1 cellular context compared by ENCODE assay signal in genomic region chr10:11602919-11603523, GRCh38.
TF ChIP-seq lines count a peak whose summit lies in the region.

No MANE protein-coding gene starts in this region.

TF ChIP-seq in K562, 482 proteins besides CTCF, POLR2A, EP300 and RAD21 (continued from another document):
- peak; percentile 69 for TF ChIP-seq TCF3 (CRISPR knock-in tag; IDR thresholded peaks at IDR 0.05)
- peak in 1 of 2 experiments; percentile 87; a peak in 2 of 4 replicates for TF ChIP-seq FOXA3 (CRISPR knock-in tag; conservative IDR thresholded peaks at IDR 0.05 in 1 of 2, IDR thresholded peaks at IDR 0.05 in 1 of 2)
- peak; percentile 72; the same call in 1 of the 2 replicates for TF ChIP-seq FOXJ2 (tag; IDR thresholded peaks at IDR 0.05)
- peak; percentile 64 for TF ChIP-seq ARID3A (IDR thresholded peaks at IDR 0.05; ENCODE audit: borderline replicate concordance, low read depth, low read length)
- peak; percentile 24; the same call in 1 of the 2 replicates for TF ChIP-seq NBN (IDR thresholded peaks at IDR 0.05; ENCODE audit: low read depth)
- TF ChIP-seq, protein P1, sequence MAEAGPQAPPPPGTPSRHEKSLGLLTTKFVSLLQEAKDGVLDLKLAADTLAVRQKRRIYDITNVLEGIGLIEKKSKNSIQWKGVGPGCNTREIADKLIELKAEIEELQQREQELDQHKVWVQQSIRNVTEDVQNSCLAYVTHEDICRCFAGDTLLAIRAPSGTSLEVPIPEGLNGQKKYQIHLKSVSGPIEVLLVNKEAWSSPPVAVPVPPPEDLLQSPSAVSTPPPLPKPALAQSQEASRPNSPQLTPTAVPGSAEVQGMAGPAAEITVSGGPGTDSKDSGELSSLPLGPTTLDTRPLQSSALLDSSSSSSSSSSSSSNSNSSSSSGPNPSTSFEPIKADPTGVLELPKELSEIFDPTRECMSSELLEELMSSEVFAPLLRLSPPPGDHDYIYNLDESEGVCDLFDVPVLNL (CRISPR knock-in tag; IDR thresholded peaks at IDR 0.05; ENCODE audit: low read depth), result no peak
- TF ChIP-seq MBD2 (IDR thresholded peaks at IDR 0.05; ENCODE audit: borderline replicate concordance, low read depth), result no peak
- 0 out of 2 replicates have a peak, but pooled peaks have one; percentile 12 for TF ChIP-seq JUND (IDR thresholded peaks at IDR 0.05; ENCODE audit: borderline replicate concordance, low read depth, low read length)
- peak; percentile 49; the same call in 1 of the 3 replicates for TF ChIP-seq JUND (tag; IDR thresholded peaks at IDR 0.05; ENCODE audit: borderline replicate concordance, low read depth, low read length)
- no peak for TF ChIP-seq CC2D1A (IDR thresholded peaks at IDR 0.05)
- peak; percentile 70 for TF ChIP-seq ATF7 (IDR thresholded peaks at IDR 0.05)
- no peak for TF ChIP-seq ZNF274 (IDR thresholded peaks at IDR 0.05; ENCODE audit: borderline replicate concordance, low read depth, low read length)
- no peak for TF ChIP-seq TAF1 (IDR thresholded peaks at IDR 0.05; ENCODE audit: control insufficient read depth, extremely low read depth, insufficient read depth, low read length, severe bottlenecking)
- no peak for TF ChIP-seq CBFB (CRISPR knock-in tag; IDR thresholded peaks at IDR 0.05)
- TF ChIP-seq NFIC (IDR thresholded peaks at IDR 0.05), result 0 out of 2 replicates have a peak, but pooled peaks have one; percentile 8
- TF ChIP-seq FOSL1 (tag; conservative IDR thresholded peaks at IDR 0.05), result peak; percentile 55
- TF ChIP-seq, protein P2, sequence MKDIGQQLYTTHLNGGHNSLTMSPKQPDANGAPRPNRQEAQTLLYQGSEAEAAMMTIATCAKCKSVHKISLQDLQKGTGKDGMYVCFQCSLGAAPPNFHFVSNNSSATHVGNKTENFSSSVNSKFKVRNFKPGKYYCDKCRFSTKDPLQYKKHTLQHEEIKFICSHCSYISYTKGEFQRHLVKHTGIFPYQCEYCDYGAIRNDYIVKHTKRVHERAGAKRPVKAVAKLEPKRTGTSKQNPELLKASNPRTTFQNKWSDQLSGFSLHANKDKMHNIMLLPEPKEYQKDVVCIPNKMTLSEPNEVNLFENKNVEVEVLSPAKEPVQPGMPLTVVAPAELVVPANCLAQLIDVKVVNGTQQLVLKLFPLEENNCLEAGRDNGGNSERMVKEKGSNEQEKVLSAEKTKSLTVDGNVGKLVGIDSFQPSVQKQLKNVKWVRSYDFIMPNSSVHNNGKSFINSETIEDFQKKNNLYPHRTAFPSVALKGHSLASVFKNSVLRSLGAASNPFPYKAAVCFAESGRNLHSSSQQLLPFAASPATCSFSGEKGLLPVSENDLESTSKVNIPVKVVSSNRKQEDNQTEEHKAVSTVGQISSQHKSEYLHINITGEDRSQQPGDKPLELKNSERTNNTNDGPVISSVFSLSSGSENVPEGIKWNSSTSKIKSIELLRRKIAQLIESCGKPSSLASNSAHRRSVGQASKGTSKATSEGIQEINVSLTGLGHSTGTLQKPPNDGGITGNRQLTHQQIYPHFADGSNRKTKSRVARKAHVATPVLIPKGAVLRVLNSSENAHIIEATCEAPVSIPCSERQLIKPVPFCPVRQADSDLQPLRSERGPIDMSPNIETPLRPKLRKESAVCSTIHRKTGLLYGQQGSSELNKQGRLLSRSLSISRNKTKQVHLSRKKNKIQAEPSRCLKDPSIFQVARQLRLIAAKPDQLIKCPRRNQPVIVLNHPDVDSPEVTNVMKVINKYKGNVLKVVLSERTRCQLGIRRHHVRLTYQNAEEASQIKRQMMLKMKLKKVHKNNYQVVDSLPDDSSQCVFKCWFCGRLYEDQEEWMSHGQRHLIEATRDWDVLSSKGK (CRISPR knock-in tag; IDR thresholded peaks at IDR 0.05), result no peak
- TF ChIP-seq DACH1 (IDR thresholded peaks at IDR 0.05; ENCODE audit: partially characterized antibody), result peak; percentile 54
- peak; percentile 20; the same call in 1 of the 2 replicates for TF ChIP-seq CEBPG (CRISPR knock-in tag; IDR thresholded peaks at IDR 0.05)
- TF ChIP-seq CEBPG (tag; conservative IDR thresholded peaks at IDR 0.05 in 1 of 2, IDR thresholded peaks at IDR 0.05 in 1 of 2), result no peak
- peak; percentile 29; the same call in 1 of the 2 replicates for TF ChIP-seq ZBTB2 (IDR thresholded peaks at IDR 0.05)
- 0 out of 2 replicates have a peak, but pooled peaks have one; percentile 6 for TF ChIP-seq EP400 (IDR thresholded peaks at IDR 0.05)
- peak; percentile 78; the same call in 1 of the 2 replicates for TF ChIP-seq SMARCE1 (IDR thresholded peaks at IDR 0.05)
- TF ChIP-seq CBFA2T2 (conservative IDR thresholded peaks at IDR 0.05), result peak; percentile 61; the same call in 1 of the 2 replicates
- TF ChIP-seq SNRNP70 (optimal IDR thresholded peaks at IDR 0.05; ENCODE audit: low read depth, low read length), result no peak
- TF ChIP-seq HMG20B (CRISPR knock-in tag; IDR thresholded peaks at IDR 0.05), result no peak
- TF ChIP-seq CBFA2T3 (IDR thresholded peaks at IDR 0.05), result peak; percentile 79
- no peak for TF ChIP-seq ZNF217 (CRISPR knock-in tag; IDR thresholded peaks at IDR 0.05)
- TF ChIP-seq, protein P3, sequence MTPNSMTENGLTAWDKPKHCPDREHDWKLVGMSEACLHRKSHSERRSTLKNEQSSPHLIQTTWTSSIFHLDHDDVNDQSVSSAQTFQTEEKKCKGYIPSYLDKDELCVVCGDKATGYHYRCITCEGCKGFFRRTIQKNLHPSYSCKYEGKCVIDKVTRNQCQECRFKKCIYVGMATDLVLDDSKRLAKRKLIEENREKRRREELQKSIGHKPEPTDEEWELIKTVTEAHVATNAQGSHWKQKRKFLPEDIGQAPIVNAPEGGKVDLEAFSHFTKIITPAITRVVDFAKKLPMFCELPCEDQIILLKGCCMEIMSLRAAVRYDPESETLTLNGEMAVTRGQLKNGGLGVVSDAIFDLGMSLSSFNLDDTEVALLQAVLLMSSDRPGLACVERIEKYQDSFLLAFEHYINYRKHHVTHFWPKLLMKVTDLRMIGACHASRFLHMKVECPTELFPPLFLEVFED (CRISPR knock-in tag; conservative IDR thresholded peaks at IDR 0.05), result no peak
- TF ChIP-seq ZNF707 (CRISPR knock-in tag; conservative IDR thresholded peaks at IDR 0.05), result no peak
- 0 out of 2 replicates have a peak, but pooled peaks have one; percentile 27 for TF ChIP-seq ZFX (CRISPR knock-in tag; IDR thresholded peaks at IDR 0.05)
- peak; percentile 79; the same call in 1 of the 2 replicates for TF ChIP-seq DPF2 (IDR thresholded peaks at IDR 0.05)
- peak; percentile 91 for TF ChIP-seq ARID1B (IDR thresholded peaks at IDR 0.05)
- TF ChIP-seq, protein P4, sequence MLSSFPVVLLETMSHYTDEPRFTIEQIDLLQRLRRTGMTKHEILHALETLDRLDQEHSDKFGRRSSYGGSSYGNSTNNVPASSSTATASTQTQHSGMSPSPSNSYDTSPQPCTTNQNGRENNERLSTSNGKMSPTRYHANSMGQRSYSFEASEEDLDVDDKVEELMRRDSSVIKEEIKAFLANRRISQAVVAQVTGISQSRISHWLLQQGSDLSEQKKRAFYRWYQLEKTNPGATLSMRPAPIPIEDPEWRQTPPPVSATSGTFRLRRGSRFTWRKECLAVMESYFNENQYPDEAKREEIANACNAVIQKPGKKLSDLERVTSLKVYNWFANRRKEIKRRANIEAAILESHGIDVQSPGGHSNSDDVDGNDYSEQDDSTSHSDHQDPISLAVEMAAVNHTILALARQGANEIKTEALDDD (IDR thresholded peaks at IDR 0.05), result peak; percentile 40; the same call in 1 of the 2 replicates
- peak; percentile 63 for TF ChIP-seq MTA2 (IDR thresholded peaks at IDR 0.05; ENCODE audit: low read depth)
- 0 out of 2 replicates have a peak, but pooled peaks have one; percentile 36 for TF ChIP-seq ELF4 (CRISPR knock-in tag; IDR thresholded peaks at IDR 0.05)
- TF ChIP-seq, protein P5, sequence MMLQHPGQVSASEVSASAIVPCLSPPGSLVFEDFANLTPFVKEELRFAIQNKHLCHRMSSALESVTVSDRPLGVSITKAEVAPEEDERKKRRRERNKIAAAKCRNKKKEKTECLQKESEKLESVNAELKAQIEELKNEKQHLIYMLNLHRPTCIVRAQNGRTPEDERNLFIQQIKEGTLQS (IDR thresholded peaks at IDR 0.05), result peak; percentile 38; the same call in 1 of the 2 replicates
- TF ChIP-seq, protein P5 (CRISPR knock-in tag; conservative IDR thresholded peaks at IDR 0.05), result no peak
- peak; percentile 74 for TF ChIP-seq CTBP1 (IDR thresholded peaks at IDR 0.05; ENCODE audit: borderline replicate concordance)
- peak in 1 of 2 experiments; percentile 33 for TF ChIP-seq AFF1 (IDR thresholded peaks at IDR 0.05; ENCODE audit: low read depth in 1 of 2, partially characterized antibody in 2 of 2)
- TF ChIP-seq GATAD2B (IDR thresholded peaks at IDR 0.05; ENCODE audit: borderline replicate concordance), result peak; percentile 73; the same call in 1 of the 2 replicates
- peak; percentile 85 for TF ChIP-seq TEAD4 (IDR thresholded peaks at IDR 0.05; ENCODE audit: low read length)
- no peak for TF ChIP-seq TEAD4 (CRISPR knock-in tag; IDR thresholded peaks at IDR 0.05; ENCODE audit: borderline replicate concordance)
- TF ChIP-seq ZNF384 (IDR thresholded peaks at IDR 0.05; ENCODE audit: low read depth, low read length), result no peak
- TF ChIP-seq FOXK2 (conservative IDR thresholded peaks at IDR 0.05 in 1 of 2, IDR thresholded peaks at IDR 0.05 in 1 of 2; ENCODE audit: low read depth in 2 of 2), result 0 out of 4 replicates have a peak, but pooled peaks of 1 of the 2 experiments have one; percentile 9
- peak; percentile 35; the same call in 1 of the 2 replicates for TF ChIP-seq RBFOX2 (IDR thresholded peaks at IDR 0.05; ENCODE audit: low read depth, low read length)
- TF ChIP-seq NCOR1 (IDR thresholded peaks at IDR 0.05), result peak; percentile 72
- no peak for TF ChIP-seq SRSF9 (IDR thresholded peaks at IDR 0.05; ENCODE audit: borderline replicate concordance, low read depth, low read length)
- 0 out of 4 replicates have a peak, but pooled peaks of 1 of the 2 experiments have one; percentile 37 for TF ChIP-seq HDAC1 (IDR thresholded peaks at IDR 0.05)
- no peak for TF ChIP-seq RB1 (IDR thresholded peaks at IDR 0.05; ENCODE audit: low read depth)
- peak; percentile 87 for TF ChIP-seq SOX6 (IDR thresholded peaks at IDR 0.05)
